Comparison of ENCODE assay signal across 12 cellular contexts in genomic region chr2:85996591-85996990, GRCh38.
DNase-seq lines count a peak whose midpoint lies in the region; ATAC-seq and TF ChIP-seq lines count a peak whose summit lies in the region.
"Had no signal": no experiment of that assay in that cellular context is flagged by ENCODE, and none has a peak within 500 bp of the region (broad histone marks: within the 10 kb centered on the region; RNA-seq: fewer than 3 reads in every experiment).

No MANE protein-coding gene starts in this region.

- peak overlapping the region; percentile 42 to 92 for H3K4ac ChIP-seq in mesenchymal stem cell (ENCODE audit: low read depth in 1 of 2, low read length in 2 of 2)

- H2BK15ac ChIP-seq in mesenchymal stem cell (ENCODE audit: low read depth, poor library complexity, severe bottlenecking) = peak overlapping the region; percentile 82

- H2AFZ ChIP-seq in mesenchymal stem cell (ENCODE audit: low read depth, low read length) = no peak overlapping the region

- H3K9me3 ChIP-seq in mesenchymal stem cell (ENCODE audit: control insufficient read depth, low read length) (no peaks in the 10 kb centered on the region), thyroid gland (no peaks in the 10 kb centered on the region)

- TF ChIP-seq POLR2A in thyroid gland (IDR thresholded peaks at IDR 0.05) = no peak

- peak overlapping the region; percentile 91 for H3K27ac Mint-ChIP-seq in activated CD4-positive, alpha-beta T cell treated with anti-CD3 and anti-CD28 coated beads, Interleukin-2, amount 10 ng/mL, durations not matched to agents 7 days and 5 days
- H3K27ac Mint-ChIP-seq in chondrocyte (ENCODE audit: unreplicated experiment) = peak overlapping the region; percentile 94
- H3K27ac Mint-ChIP-seq: activated naive CD8-positive, alpha-beta T cell treated with anti-CD3 and anti-CD28 coated beads, Interleukin-2, amount 50 U/mL, for 24 hours had no signal

- H3K4me1 ChIP-seq in mesenchymal stem cell (ENCODE audit: control insufficient read depth, insufficient read depth, low read depth, low read length) (peaks cover 33% of the 10 kb centered on the region), thyroid gland (peaks cover 69 to 79% of the 10 kb centered on the region in 2 donors)

- TF ChIP-seq CTCF in chondrocyte (IDR thresholded peaks at IDR 0.05) (no peak), thyroid gland (IDR thresholded peaks at IDR 0.05) (no peak)

- H3K27me3 ChIP-seq in mesenchymal stem cell (ENCODE audit: control insufficient read depth in 1 of 2, insufficient read depth in 1 of 2, low read length in 2 of 2) = no peaks in the 10 kb centered on the region
- H3K27me3 ChIP-seq in thyroid gland = no peaks in the 10 kb centered on the region

- no peak for DNase-seq in activated CD4-positive, alpha-beta T cell treated with anti-CD3 and anti-CD28 coated beads, Interleukin-2, amount 10 ng/mL, durations not matched to agents 7 days and 5 days
- no peak for DNase-seq in activated CD4-positive, alpha-beta T cell treated with anti-CD3 and anti-CD28 coated beads, Interleukin-2, amount 50 U/mL, for 48 hours
- peak; percentile 47 for DNase-seq in chondrocyte (ENCODE audit: low spot score)
- DNase-seq in mesenchymal stem cell = no peak
- DNase-seq in thyroid gland = peak in 1 of 2 donors; percentile 31
- DNase-seq: activated naive CD8-positive, alpha-beta T cell treated with anti-CD3 and anti-CD28 coated beads, Interleukin-2, amount 50 U/mL, for 24 hours; GOT3; NCI-H2171 treated with DMSO at 0.1 percent for 48 hours had no signal

- intact Hi-C loops in thyroid gland (cut with DNase I) = loop anchor here (10.0 kb wide), 1 partner anchor 92 kb away; no protein-coding TSS in a partner anchor

- H3K23ac ChIP-seq in mesenchymal stem cell (ENCODE audit: low read length in 2 of 2) = no peak overlapping the region

- H3K4me3 ChIP-seq in mesenchymal stem cell (ENCODE audit: insufficient read depth in 1 of 2, low read depth in 1 of 2, low read length in 2 of 2) (no peak overlapping the region), thyroid gland (replicated peaks in 1 of 3) (no peak overlapping the region)

- H3K4me3 Mint-ChIP-seq in activated CD4-positive, alpha-beta T cell treated with anti-CD3 and anti-CD28 coated beads, Interleukin-2, amount 10 ng/mL, durations not matched to agents 7 days and 5 days = no peak overlapping the region
- no peak overlapping the region for H3K4me3 Mint-ChIP-seq in chondrocyte (ENCODE audit: unreplicated experiment)
- H3K4me3 Mint-ChIP-seq: activated naive CD8-positive, alpha-beta T cell treated with anti-CD3 and anti-CD28 coated beads, Interleukin-2, amount 50 U/mL, for 24 hours; stimulated activated naive CD8-positive, alpha-beta T cell treated with anti-CD3 and anti-CD28 coated beads, Interleukin-15, Interleukin-2, amounts not matched to agents 100 ng/mL and 50 ng/mL, for 24 hours had no signal

- H3K14ac ChIP-seq in mesenchymal stem cell (ENCODE audit: low read length in 2 of 2) = peak overlapping the region in 1 of 2 experiments; percentile 7

- no peak overlapping the region for H2BK5ac ChIP-seq in mesenchymal stem cell (ENCODE audit: low read depth, low read length, poor library complexity, severe bottlenecking)

- peaks cover 85% of the 10 kb centered on the region for H3K4me1 Mint-ChIP-seq in activated CD4-positive, alpha-beta T cell treated with anti-CD3 and anti-CD28 coated beads, Interleukin-2, amount 10 ng/mL, durations not matched to agents 7 days and 5 days
- H3K4me1 Mint-ChIP-seq in chondrocyte (ENCODE audit: low read depth) = peaks cover 67% of the 10 kb centered on the region

- 62% methylated on average over 2 of the region's 2 CpGs for WGBS in mesenchymal stem cell
- 42 to 50% methylated on average over 1 of the region's 2 CpGs for WGBS in thyroid gland, 2 donors

- H3K27me3 Mint-ChIP-seq in activated CD4-positive, alpha-beta T cell treated with anti-CD3 and anti-CD28 coated beads, Interleukin-2, amount 10 ng/mL, durations not matched to agents 7 days and 5 days = no peaks in the 10 kb centered on the region
- no peaks in the 10 kb centered on the region for H3K27me3 Mint-ChIP-seq in chondrocyte (ENCODE audit: low read depth)
- H3K27me3 Mint-ChIP-seq: activated naive CD8-positive, alpha-beta T cell treated with anti-CD3 and anti-CD28 coated beads, Interleukin-2, amount 50 U/mL, for 24 hours; stimulated activated naive CD8-positive, alpha-beta T cell treated with anti-CD3 and anti-CD28 coated beads, Interleukin-15, Interleukin-2, amounts not matched to agents 100 ng/mL and 50 ng/mL, for 24 hours had no signal

- peak overlapping the region; percentile 70 for H4K91ac ChIP-seq in mesenchymal stem cell (ENCODE audit: low read length)

- no peak overlapping the region for H3K4me2 ChIP-seq in mesenchymal stem cell (ENCODE audit: low read length, poor library complexity, severe bottlenecking)

- H2AK5ac ChIP-seq in mesenchymal stem cell (ENCODE audit: low read length, severe bottlenecking) = peak overlapping the region; percentile 98

- no peaks in the 10 kb centered on the region for H3K79me1 ChIP-seq in mesenchymal stem cell (replicated peaks; ENCODE audit: low read length, poor library complexity, severe bottlenecking)

- ATAC-seq in GM19023 (IDR thresholded peaks at IDR 0.05; ENCODE audit: unreplicated experiment) (no peak), GM21367 (IDR thresholded peaks at IDR 0.05; ENCODE audit: unreplicated experiment) (no peak), GM18520 (IDR thresholded peaks at IDR 0.05; ENCODE audit: unreplicated experiment) (no peak)
- ATAC-seq: activated naive CD8-positive, alpha-beta T cell treated with anti-CD3 and anti-CD28 coated beads, Interleukin-2, amount 50 U/mL, for 24 hours had no signal

- peak overlapping the region; percentile 27 for H3K9ac ChIP-seq in mesenchymal stem cell (ENCODE audit: low read length)

- peaks cover 8% of the 10 kb centered on the region for H3K9me3 Mint-ChIP-seq in activated CD4-positive, alpha-beta T cell treated with anti-CD3 and anti-CD28 coated beads, Interleukin-2, amount 10 ng/mL, durations not matched to agents 7 days and 5 days
- peaks cover 7% of the 10 kb centered on the region for H3K9me3 Mint-ChIP-seq in chondrocyte (ENCODE audit: low read depth)

- peak overlapping the region; percentile 71 to 83 for H3K18ac ChIP-seq in mesenchymal stem cell (ENCODE audit: low read depth in 1 of 2, low read length in 2 of 2)

- H4K8ac ChIP-seq in mesenchymal stem cell (ENCODE audit: low read length) = peak overlapping the region; percentile 72

- H3K36me3 ChIP-seq in mesenchymal stem cell (ENCODE audit: control insufficient read depth in 1 of 2, insufficient read depth in 2 of 2, low read depth in 1 of 2, low read length in 2 of 2) (no peaks in the 10 kb centered on the region), thyroid gland (no peaks in the 10 kb centered on the region)

- peaks cover 22% of the 10 kb centered on the region for H3K36me3 Mint-ChIP-seq in activated CD4-positive, alpha-beta T cell treated with anti-CD3 and anti-CD28 coated beads, Interleukin-2, amount 10 ng/mL, durations not matched to agents 7 days and 5 days (ENCODE audit: low read depth)
- H3K36me3 Mint-ChIP-seq in chondrocyte (ENCODE audit: low read depth) = peaks cover 2% of the 10 kb centered on the region

- peak overlapping the region; percentile 50 for H2BK120ac ChIP-seq in mesenchymal stem cell (ENCODE audit: low read depth, low read length)

- POLR2A ChIA-PET in activated CD4-positive, alpha-beta T cell treated with anti-CD3 and anti-CD28 coated beads, Interleukin-2, amount 10 ng/mL, durations not matched to agents 7 days and 5 days (lab: Charles Lee) = no interaction called here

- CTCF ChIA-PET in activated CD4-positive, alpha-beta T cell treated with anti-CD3 and anti-CD28 coated beads, Interleukin-2, amount 10 ng/mL, durations not matched to agents 7 days and 5 days (lab: Charles Lee) = interaction anchor here (1.1 to 1.6 kb wide), 3 partner anchors 17 to 107 kb away, joined by 3 to 5 read pairs (median 3); partner anchors contain the start of gene ST3GAL5

- no peak overlapping the region for H3K27ac ChIP-seq in mesenchymal stem cell (ENCODE audit: low read length, poor library complexity, severe bottlenecking)
- peak overlapping the region; percentile 95 to 99 (median 98) for H3K27ac ChIP-seq in thyroid gland

- H2BK12ac ChIP-seq in mesenchymal stem cell (ENCODE audit: low read length in 2 of 2) = peak overlapping the region; percentile 29 to 98
